In genomic region chr4:41132055-41132683, GRCh38 we compare ENCODE assay signal across 15 cellular contexts.
DNase-seq lines count a peak whose midpoint lies in the region; ATAC-seq and TF ChIP-seq lines count a peak whose summit lies in the region.
"Had no signal": no experiment of that assay in that cellular context is flagged by ENCODE, and none has a peak within 500 bp of the region (broad histone marks: within the 10 kb centered on the region; RNA-seq: fewer than 3 reads in every experiment).

No MANE protein-coding gene starts in this region.

- 31 to 32% methylated on average over 2 of the region's 2 CpGs for WGBS in body of pancreas, 2 donors
- 38% methylated on average over 2 of the region's 2 CpGs for WGBS in right lobe of liver (ENCODE audit: insufficient coverage, low coverage, low lambda C conversion rate, missing lambda C conversion rate)

- H3K27ac ChIP-seq in 22Rv1: 0 out of 2 replicates have a peak overlapping the region, but pooled peaks have one; percentile 22
- 0 out of 2 replicates have a peak overlapping the region, but pooled peaks have one; percentile 17 for H3K27ac ChIP-seq in HUES6 (ENCODE audit: low read depth, low read length)
- H3K27ac ChIP-seq in body of pancreas: peak overlapping the region in 1 of 4 donors; percentile 44
- H3K27ac ChIP-seq in right lobe of liver: peak overlapping the region in 2 of 3 donors; percentile 72 to 81
- H3K27ac ChIP-seq: cardiac muscle cell, lower lobe of right lung, testis had no signal

- H3K4me3 ChIP-seq in HUES6 (ENCODE audit: low read depth, low read length) (no peak overlapping the region), body of pancreas (no peak overlapping the region), right lobe of liver (no peak overlapping the region)
- H3K4me3 ChIP-seq: cardiac muscle cell, lower lobe of right lung, testis had no signal

- ATAC-seq in body of pancreas (peak; percentile 60), right lobe of liver (peak; percentile 92 to 96 (median 94)), HG03095 (IDR thresholded peaks at IDR 0.05; ENCODE audit: unreplicated experiment) (no peak), HG03175 (IDR thresholded peaks at IDR 0.05; ENCODE audit: unreplicated experiment) (no peak)

- no peak overlapping the region for H3K9ac ChIP-seq in HUES6 (ENCODE audit: low read length)
- H3K9ac ChIP-seq: SK-N-SH had no signal

- TF ChIP-seq POLR2A in body of pancreas (IDR thresholded peaks at IDR 0.05) (no peak), right lobe of liver (IDR thresholded peaks at IDR 0.05) (no peak)

- H3K36me3 ChIP-seq in HUES6 (ENCODE audit: control insufficient read depth, insufficient read depth, low read length) (no peaks in the 10 kb centered on the region), body of pancreas (replicated peaks in 1 of 2; ENCODE audit: insufficient read depth in 1 of 2, low read depth in 2 of 2) (no peaks in the 10 kb centered on the region), right lobe of liver (no peaks in the 10 kb centered on the region)
- H3K36me3 ChIP-seq: cardiac muscle cell, lower lobe of right lung had no signal

- TF ChIP-seq CTCF in 22Rv1 (IDR thresholded peaks at IDR 0.05) (no peak), body of pancreas (IDR thresholded peaks at IDR 0.05) (no peak), right lobe of liver (IDR thresholded peaks at IDR 0.05) (no peak)

- DNase-seq in body of pancreas (peak in 3 of 4 donors; percentile 30 to 53 (median 38)), right lobe of liver (peak; percentile 33 to 77 (median 63)), GM19238 (ENCODE audit: insufficient read length, low spot score) (no peak)
- no peak for DNase-seq in activated CD4-positive, CD25-positive, alpha-beta regulatory T cell treated with anti-CD3 and anti-CD28 coated beads, Interleukin-2, amount 50 U/mL, for 72 hours
- DNase-seq: activated naive CD4-positive, alpha-beta T cell treated with anti-CD3 and anti-CD28 coated beads for 36 hours; KG1; lower lobe of right lung; NCI-H1930; SK-N-SH; testis had no signal

- H3K4me1 ChIP-seq in HUES6 (ENCODE audit: control insufficient read depth, insufficient read depth, low read length) (peaks cover 41% of the 10 kb centered on the region), body of pancreas (peaks cover 32% of the 10 kb centered on the region), right lobe of liver (peaks cover 0 to 24% (median 8%) of the 10 kb centered on the region in 4 donors)

- intact Hi-C loops in body of pancreas (cut with DNase I) (no loop called here), right lobe of liver (cut with DNase I) (no loop called here)

- H3K27me3 ChIP-seq in HUES6 (ENCODE audit: control insufficient read depth, insufficient read depth, low read length): no peaks in the 10 kb centered on the region
- H3K27me3 ChIP-seq in body of pancreas: no peaks in the 10 kb centered on the region
- H3K27me3 ChIP-seq in right lobe of liver: no peaks in the 10 kb centered on the region
- H3K27me3 ChIP-seq: cardiac muscle cell, testis had no signal

- H3K9me3 ChIP-seq in HUES6 (ENCODE audit: control insufficient read depth, insufficient read depth, low read depth, low read length) (no peaks in the 10 kb centered on the region), body of pancreas (no peaks in the 10 kb centered on the region), right lobe of liver (no peaks in the 10 kb centered on the region)
- H3K9me3 ChIP-seq: lower lobe of right lung, SK-N-SH, testis had no signal

Comparison
In these comparisons a context has a peak if more than half of its experiments do, and no peak if none do; other contexts are left out.
1. ATAC-seq: peak in body of pancreas (single experiment) and right lobe of liver (4 of 4); none in HG03095 (single experiment) and HG03175 (single experiment).
2. DNase-seq: peak in body of pancreas (3 of 4) and right lobe of liver (3 of 3); none in GM19238 (single experiment) and activated CD4-positive, CD25-positive, alpha-beta regulatory T cell treated with anti-CD3 and anti-CD28 coated beads, Interleukin-2, amount 50 U/mL, for 72 hours (single experiment).